In genomic region chr11:31069447-31070205, GRCh38 we compare ENCODE assay signal across 20 cellular contexts.
DNase-seq lines count a peak whose midpoint lies in the region; ATAC-seq, FAIRE-seq and TF ChIP-seq lines count a peak whose summit lies in the region.
"Had no signal": no experiment of that assay in that cellular context is flagged by ENCODE, and none has a peak within 500 bp of the region (broad histone marks: within the 10 kb centered on the region; RNA-seq: fewer than 3 reads in every experiment).

No MANE protein-coding gene starts in this region.

- no peaks in the 10 kb centered on the region for H3K36me3 Mint-ChIP-seq in activated T-helper 17 cell treated with anti-CD3 and anti-CD28 coated beads, Interleukin-2, amount 50 U/mL, for 72 hours (ENCODE audit: low read depth)
- no peaks in the 10 kb centered on the region for H3K36me3 Mint-ChIP-seq in HFFc6 (ENCODE audit: low read depth)
- H3K36me3 Mint-ChIP-seq: CD4-positive, alpha-beta memory T cell had no signal

- TF ChIP-seq CTCF in HepG2 (CRISPR knock-in tag; IDR thresholded peaks at IDR 0.05) (no peak), right lobe of liver (IDR thresholded peaks at IDR 0.05) (no peak), HFFc6 (IDR thresholded peaks at IDR 0.05) (no peak)

- H3K27ac ChIP-seq in HepG2 (ENCODE audit: extremely low read length, insufficient read depth, low read length), result no peak overlapping the region
- no peak overlapping the region for H3K27ac ChIP-seq in right lobe of liver
- H3K27ac ChIP-seq: C4-2B, HL-60 had no signal

- in situ Hi-C loops in HepG2 (cut with HindIII; ENCODE audit: extremely low pct_ligation_motif_present, low pct_unique_long_range_greater_than_20kb), result no loop called here

- H3K4me1 ChIP-seq in HepG2 (ENCODE audit: insufficient read depth, low read length) (peaks cover 17% of the 10 kb centered on the region), right lobe of liver (no peaks in the 10 kb centered on the region)
- H3K4me1 ChIP-seq: BE2C, HAP-1 had no signal

- BruUV-seq in HepG2 (replicated peaks; lab: Mats Ljungman, UMichigan), result no TSS peak

- DNase-seq in HepG2 (ENCODE audit: low spot score) (peak; percentile 40), right lobe of liver (no peak), RCC 7860 (ENCODE audit: low spot score) (peak; percentile 20), iris pigment epithelial cell (ENCODE audit: low read depth) (peak; percentile 0), NCI-H2171 treated with DMSO at 0.1 percent for 48 hours (lab: John Stamatoyannopoulos, UW) (no peak), HFFc6 (no peak)
- DNase-seq: 8988T; BE2C; CD4-positive, alpha-beta memory T cell; DND-41; GDM1 had no signal

- H4K20me1 ChIP-seq in HepG2 (ENCODE audit: insufficient read depth, low read length), result no peaks in the 10 kb centered on the region

- CTCF ChIA-PET in HepG2 (lab: Yijun Ruan, JAX; ENCODE audit: low intra/inter-chr PET ratio, low total read pairs), result no interaction called here

- H3K36me3 ChIP-seq in HepG2 (replicated peaks in 1 of 2; ENCODE audit: control insufficient read depth in 1 of 2, insufficient read depth in 2 of 2, low read length in 2 of 2), result no peaks in the 10 kb centered on the region
- H3K36me3 ChIP-seq in right lobe of liver, result no peaks in the 10 kb centered on the region
- H3K36me3 ChIP-seq: BE2C, HAP-1 had no signal

- H3K9me3 ChIP-seq in HepG2 (ENCODE audit: low read length) (no peaks in the 10 kb centered on the region), right lobe of liver (no peaks in the 10 kb centered on the region)
- H3K9me3 ChIP-seq: BE2C, HAP-1 had no signal

- H3K4me3 Mint-ChIP-seq in activated T-helper 17 cell treated with anti-CD3 and anti-CD28 coated beads, Interleukin-2, amount 50 U/mL, for 72 hours, result no peak overlapping the region
- no peak overlapping the region for H3K4me3 Mint-ChIP-seq in HFFc6
- H3K4me3 Mint-ChIP-seq: CD4-positive, alpha-beta memory T cell had no signal

- no peaks in the 10 kb centered on the region for H3K9me3 Mint-ChIP-seq in activated T-helper 17 cell treated with anti-CD3 and anti-CD28 coated beads, Interleukin-2, amount 50 U/mL, for 72 hours
- peaks cover 26% of the 10 kb centered on the region for H3K9me3 Mint-ChIP-seq in HFFc6

- TF ChIP-seq EP300 in HepG2 (IDR thresholded peaks at IDR 0.05; ENCODE audit: low read depth in 2 of 2, low read length in 2 of 2), result no peak
- no peak for TF ChIP-seq EP300 in HepG2 (CRISPR knock-in tag; IDR thresholded peaks at IDR 0.05; ENCODE audit: borderline replicate concordance)

- 0% methylated on average over 1 of the region's 1 CpG for WGBS in HepG2 (ENCODE audit: low lambda C conversion rate)
- 17% methylated on average over 1 of the region's 1 CpG for WGBS in right lobe of liver (ENCODE audit: insufficient coverage, low coverage, low lambda C conversion rate, missing lambda C conversion rate)

- TF ChIP-seq RAD21 in HepG2 (CRISPR knock-in tag; IDR thresholded peaks at IDR 0.05), result no peak

- H3K27me3 ChIP-seq in HepG2 (ENCODE audit: control insufficient read depth in 1 of 2, insufficient read depth in 2 of 2, low read length in 2 of 2) (no peaks in the 10 kb centered on the region), right lobe of liver (no peaks in the 10 kb centered on the region)
- H3K27me3 ChIP-seq: BE2C had no signal

- H3K4me3 ChIP-seq in HepG2 (replicated peaks in 1 of 3; ENCODE audit: insufficient read depth in 1 of 3, low read depth in 2 of 3, low read length in 3 of 3) (no peak overlapping the region), right lobe of liver (no peak overlapping the region)
- H3K4me3 ChIP-seq: HAP-1, K562 had no signal

- intact Hi-C loops in HepG2 (cut with micrococcal nuclease; ENCODE audit: unreplicated experiment) (no loop called here), right lobe of liver (cut with DNase I) (no loop called here)

- H2AFZ ChIP-seq in HepG2 (ENCODE audit: low read length), result no peak overlapping the region

- no peaks in the 10 kb centered on the region for H3K27me3 Mint-ChIP-seq in activated T-helper 17 cell treated with anti-CD3 and anti-CD28 coated beads, Interleukin-2, amount 50 U/mL, for 72 hours
- H3K27me3 Mint-ChIP-seq in HFFc6 (ENCODE audit: insufficient read depth), result no peaks in the 10 kb centered on the region
- H3K27me3 Mint-ChIP-seq: CD4-positive, alpha-beta memory T cell had no signal

- H3K4me1 Mint-ChIP-seq in activated T-helper 17 cell treated with anti-CD3 and anti-CD28 coated beads, Interleukin-2, amount 50 U/mL, for 72 hours, result no peaks in the 10 kb centered on the region
- H3K4me1 Mint-ChIP-seq in HFFc6 (ENCODE audit: low read depth), result no peaks in the 10 kb centered on the region
- H3K4me1 Mint-ChIP-seq: CD4-positive, alpha-beta memory T cell had no signal

- H3K79me2 ChIP-seq in HepG2 (ENCODE audit: insufficient read depth, low read length), result no peaks in the 10 kb centered on the region

- FAIRE-seq in HepG2 (lab: Jason Lieb, UNC) (no peak), RCC 7860 (lab: Jason Lieb, UNC) (no peak)
- FAIRE-seq: D721Med, GM12892, GM19239, H1, K562 had no signal

- ATAC-seq in HepG2, result peak; percentile 61
- no peak for ATAC-seq in right lobe of liver
- ATAC-seq in activated T-helper 17 cell treated with anti-CD3 and anti-CD28 coated beads, Interleukin-2, amount 50 U/mL, for 72 hours (replicated peaks), result no peak
- ATAC-seq: K562 had no signal

- H3K9ac ChIP-seq in HepG2 (ENCODE audit: insufficient read depth, low read depth, low read length), result no peak overlapping the region

- H3K27ac Mint-ChIP-seq in activated T-helper 17 cell treated with anti-CD3 and anti-CD28 coated beads, Interleukin-2, amount 50 U/mL, for 72 hours, result no peak overlapping the region
- H3K27ac Mint-ChIP-seq in HFFc6, result no peak overlapping the region
- H3K27ac Mint-ChIP-seq: CD4-positive, alpha-beta memory T cell had no signal

- TF ChIP-seq POLR2A in HepG2 (IDR thresholded peaks at IDR 0.05; ENCODE audit: insufficient read depth in 1 of 2, low read depth in 2 of 2, low read length in 2 of 2), result no peak
- TF ChIP-seq POLR2A in right lobe of liver (IDR thresholded peaks at IDR 0.05), result no peak

- POLR2A ChIA-PET in HepG2 (lab: Yijun Ruan, JAX), result no interaction called here

- H3K4me2 ChIP-seq in HepG2 (ENCODE audit: low read depth, low read length), result 0 out of 2 replicates have a peak overlapping the region, but pooled peaks have one; percentile 13

TF ChIP-seq in HepG2, 621 proteins besides CTCF, POLR2A, EP300 and RAD21:
- TF ChIP-seq TEAD3 (CRISPR knock-in tag; optimal IDR thresholded peaks at IDR 0.05; ENCODE audit: borderline replicate concordance) (peak; percentile 12), TCF7 (IDR thresholded peaks at IDR 0.05; ENCODE audit: low read depth) (no peak), SMARCC2 (IDR thresholded peaks at IDR 0.05) (no peak)
- TF ChIP-seq, protein P1, sequence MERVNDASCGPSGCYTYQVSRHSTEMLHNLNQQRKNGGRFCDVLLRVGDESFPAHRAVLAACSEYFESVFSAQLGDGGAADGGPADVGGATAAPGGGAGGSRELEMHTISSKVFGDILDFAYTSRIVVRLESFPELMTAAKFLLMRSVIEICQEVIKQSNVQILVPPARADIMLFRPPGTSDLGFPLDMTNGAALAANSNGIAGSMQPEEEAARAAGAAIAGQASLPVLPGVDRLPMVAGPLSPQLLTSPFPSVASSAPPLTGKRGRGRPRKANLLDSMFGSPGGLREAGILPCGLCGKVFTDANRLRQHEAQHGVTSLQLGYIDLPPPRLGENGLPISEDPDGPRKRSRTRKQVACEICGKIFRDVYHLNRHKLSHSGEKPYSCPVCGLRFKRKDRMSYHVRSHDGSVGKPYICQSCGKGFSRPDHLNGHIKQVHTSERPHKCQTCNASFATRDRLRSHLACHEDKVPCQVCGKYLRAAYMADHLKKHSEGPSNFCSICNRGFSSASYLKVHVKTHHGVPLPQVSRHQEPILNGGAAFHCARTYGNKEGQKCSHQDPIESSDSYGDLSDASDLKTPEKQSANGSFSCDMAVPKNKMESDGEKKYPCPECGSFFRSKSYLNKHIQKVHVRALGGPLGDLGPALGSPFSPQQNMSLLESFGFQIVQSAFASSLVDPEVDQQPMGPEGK (CRISPR knock-in tag; IDR thresholded peaks at IDR 0.05), result no peak

Comparison
In these comparisons a context has a peak if more than half of its experiments do, and no peak if none do; other contexts are left out.
1. DNase-seq: peak in HepG2 (single experiment), RCC 7860 (single experiment) and iris pigment epithelial cell (single experiment); none in right lobe of liver (0 of 3), NCI-H2171 treated with DMSO at 0.1 percent for 48 hours (single experiment) and HFFc6 (single experiment).